19 cellular contexts compared by ENCODE assay signal in genomic region chr11:18492888-18493287, GRCh38. TPM values are rescaled to one million over a fixed set of nuclear protein-coding genes. Genes with fewer than 3 reads are reported as not detected.
A peak's percentile ranks its signal among the peaks of the same experiment; 100 is the strongest.
DNase-seq lines count a peak whose midpoint lies in the region; ATAC-seq, FAIRE-seq and TF ChIP-seq lines count a peak whose summit lies in the region.
"Had no signal": no experiment of that assay in that cellular context is flagged by ENCODE, and none has a peak within 500 bp of the region (broad histone marks: within the 10 kb centered on the region; RNA-seq: fewer than 3 reads in every experiment).

No MANE protein-coding gene starts in this region.

- no peak overlapping the region for H3K4me2 ChIP-seq in mammary epithelial cell (ENCODE audit: insufficient read depth, low read depth, low read length)
- H3K4me2 ChIP-seq: BLaER1 treated with 17β-estradiol and CSF1 and Interleukin-3, amounts not matched to agents 10 nM and 100 nM had no signal

- TF ChIP-seq EP300 in Ishikawa (IDR thresholded peaks at IDR 0.05; ENCODE audit: borderline replicate concordance) (no peak), tibial nerve (IDR thresholded peaks at IDR 0.05) (no peak)

- H3K4me1 ChIP-seq in mammary epithelial cell (ENCODE audit: insufficient read depth, low read length) (no peaks in the 10 kb centered on the region), psoas muscle (peaks cover 13% of the 10 kb centered on the region), tibial nerve (no peaks in the 10 kb centered on the region)

- no peak for TF ChIP-seq CTCF in mammary epithelial cell (conservative IDR thresholded peaks at IDR 0.05 in 1 of 2, IDR thresholded peaks at IDR 0.05 in 1 of 2; ENCODE audit: extremely low read depth in 1 of 2, insufficient read depth in 1 of 2, low read depth in 1 of 2, low read length in 2 of 2)
- TF ChIP-seq CTCF in psoas muscle (IDR thresholded peaks at IDR 0.05): no peak
- no peak for TF ChIP-seq CTCF in tibial nerve (IDR thresholded peaks at IDR 0.05)

- no peak for TF ChIP-seq POLR2A in tibial nerve (IDR thresholded peaks at IDR 0.05)

- H3K36me3 ChIP-seq in mammary epithelial cell (ENCODE audit: insufficient read depth, low read length) (peaks cover 9% of the 10 kb centered on the region), psoas muscle (ENCODE audit: insufficient read depth in 1 of 2, low read depth in 1 of 2) (peaks cover 0 to 80% of the 10 kb centered on the region in 2 donors), tibial nerve (peaks cover 0 to 67% (median 2%) of the 10 kb centered on the region in 3 donors)

- H3K27me3 ChIP-seq in mammary epithelial cell (ENCODE audit: insufficient read depth, low read length): no peaks in the 10 kb centered on the region
- H3K27me3 ChIP-seq in psoas muscle (ENCODE audit: insufficient read depth in 3 of 3, low read length in 2 of 3): no peaks in the 10 kb centered on the region
- H3K27me3 ChIP-seq in tibial nerve: no peaks in the 10 kb centered on the region
- H3K27me3 ChIP-seq: BLaER1 treated with 17β-estradiol and CSF1 and Interleukin-3, amounts not matched to agents 10 nM and 100 nM; esophagus squamous epithelium; heart left ventricle had no signal

- in situ Hi-C loops in mammary epithelial cell (cut with MboI; ENCODE audit: low sequenced_read_pairs in 2 of 2): no loop called here

- intact Hi-C loops in mammary epithelial cell (cut with micrococcal nuclease): no loop called here
- intact Hi-C loops in psoas muscle (cut with DNase I): no loop called here

- no peak for FAIRE-seq in urothelium cell line (lab: Jason Lieb, UNC)
- FAIRE-seq: keratinocyte had no signal

- dilution Hi-C loops in mammary epithelial cell (cut with HindIII; ENCODE audit: low sequenced_read_pairs): no loop called here

- TF ChIP-seq RAD21 in Ishikawa (IDR thresholded peaks at IDR 0.05; ENCODE audit: low read depth): no peak

- H3K9ac ChIP-seq in mammary epithelial cell (ENCODE audit: insufficient read depth, low read length): no peak overlapping the region
- H3K9ac ChIP-seq: BLaER1 treated with 17β-estradiol and CSF1 and Interleukin-3, amounts not matched to agents 10 nM and 100 nM had no signal

- no peak overlapping the region for H3K4me3 ChIP-seq in mammary epithelial cell (replicated peaks in 1 of 3; ENCODE audit: insufficient read depth in 1 of 3, low read depth in 2 of 3, low read length in 3 of 3)
- H3K4me3 ChIP-seq in psoas muscle: no peak overlapping the region
- no peak overlapping the region for H3K4me3 ChIP-seq in tibial nerve
- H3K4me3 ChIP-seq: BLaER1 treated with 17β-estradiol and CSF1 and Interleukin-3, amounts not matched to agents 10 nM and 100 nM; esophagus squamous epithelium; heart left ventricle had no signal

- H2AFZ ChIP-seq in mammary epithelial cell (ENCODE audit: low read depth, low read length): no peak overlapping the region

- H3K27ac ChIP-seq in mammary epithelial cell (ENCODE audit: insufficient read depth, low read depth, low read length) (no peak overlapping the region), psoas muscle (peak overlapping the region; percentile 1), tibial nerve (no peak overlapping the region)
- H3K27ac ChIP-seq: BLaER1 treated with 17β-estradiol and CSF1 and Interleukin-3, amounts not matched to agents 10 nM and 100 nM; heart left ventricle; RWPE1 had no signal

- H4K20me1 ChIP-seq in mammary epithelial cell (ENCODE audit: insufficient read depth, low read length): no peaks in the 10 kb centered on the region

- peak in 2 of 4 donors; percentile 49 to 64 for ATAC-seq in psoas muscle
- ATAC-seq: activated CD8-positive, alpha-beta T cell treated with anti-CD3 and anti-CD28 coated beads for 36 hours; heart left ventricle had no signal

- CTCF ChIA-PET in mammary epithelial cell (lab: Charles Lee; ENCODE audit: low non-redundant PET): no interaction called here

- peaks cover 3% of the 10 kb centered on the region for H3K79me2 ChIP-seq in mammary epithelial cell (ENCODE audit: insufficient read depth, low read length)

- DNase-seq in NCI-H510A treated with DMSO at 0.1 percent for 48 hours (lab: John Stamatoyannopoulos, UW) (peak; percentile 9), NCI-H510A (lab: John Stamatoyannopoulos, UW) (no peak), mammary epithelial cell (peak; percentile 2), psoas muscle (no peak), tibial nerve (ENCODE audit: low spot score in 2 of 2) (no peak), MV-4-11 (lab: John Stamatoyannopoulos, UW) (no peak), urothelium cell line (ENCODE audit: low spot score) (no peak)
- DNase-seq: activated CD8-positive, alpha-beta T cell treated with anti-CD3 and anti-CD28 coated beads for 36 hours; activated naive CD8-positive, alpha-beta T cell treated with anti-CD3 and anti-CD28 coated beads for 36 hours; esophagus squamous epithelium; heart left ventricle; NCI-H2081 had no signal

- H3K9me3 ChIP-seq in mammary epithelial cell (replicated peaks; ENCODE audit: insufficient read depth, low read length): no peaks in the 10 kb centered on the region
- no peaks in the 10 kb centered on the region for H3K9me3 ChIP-seq in psoas muscle
- no peaks in the 10 kb centered on the region for H3K9me3 ChIP-seq in tibial nerve
- H3K9me3 ChIP-seq: BLaER1 treated with 17β-estradiol and CSF1 and Interleukin-3, amounts not matched to agents 10 nM and 100 nM; esophagus squamous epithelium; heart left ventricle had no signal

- BruUV-seq in mammary epithelial cell (replicated peaks; lab: Mats Ljungman, UMichigan): no TSS peak

TF ChIP-seq in Ishikawa, 13 proteins besides CTCF, POLR2A, EP300 and RAD21:
- TF ChIP-seq ZBTB7A (IDR thresholded peaks at IDR 0.05; ENCODE audit: low read depth): no peak
- TF ChIP-seq NFIC (IDR thresholded peaks at IDR 0.05): peak; percentile 60; the same call in 1 of the 2 replicates

RNA-seq across cellular contexts. Expression of gene TSG101, which starts 33.9 kb away (rescaled TPM):
- total RNA-seq in mammary epithelial cell (10 to 100 TPM; 54.1 to 72.3 TPM), psoas muscle (100 to 1,000 TPM in 1 of 4 donors, 10 to 100 TPM in 3; 66.5 to 105 (median 76.6) TPM), tibial nerve (100 to 1,000 TPM in 2 of 4 donors, 10 to 100 TPM in 2; 83.3 to 104 (median 99.1) TPM)
- polyA plus RNA-seq in mammary epithelial cell (105 TPM), psoas muscle (100 to 1,000 TPM in 2 of 3 donors, 10 to 100 TPM in 1; 53.2 to 143 (median 124) TPM)
- 65.9 TPM for polyA minus RNA-seq in mammary epithelial cell

RNA-seq across cellular contexts. Expression of gene LDHAL6A, which starts 37.2 kb away (rescaled TPM):
- total RNA-seq in mammary epithelial cell (not detected), psoas muscle (not detected), tibial nerve (not detected)
- polyA plus RNA-seq in mammary epithelial cell (not detected), psoas muscle (under 1 TPM in 1 of 3 donors, not detected in 2; 0.03 TPM)
- polyA minus RNA-seq in mammary epithelial cell: not detected
- total RNA-seq: activated CD8-positive, alpha-beta T cell treated with anti-CD3 and anti-CD28 coated beads for 36 hours; activated naive CD8-positive, alpha-beta T cell treated with anti-CD3 and anti-CD28 coated beads for 36 hours; esophagus squamous epithelium; heart left ventricle; neural crest cell; pulmonary artery endothelial cell; ureter had no signal
- polyA plus RNA-seq: heart left ventricle, keratinocyte had no signal

Comparison
In these comparisons a context has a peak if more than half of its experiments do, and no peak if none do; other contexts are left out.
1. DNase-seq: peak in NCI-H510A treated with DMSO at 0.1 percent for 48 hours (single experiment) and mammary epithelial cell (single experiment); none in NCI-H510A (single experiment), psoas muscle (0 of 2), tibial nerve (0 of 2), MV-4-11 (single experiment) and urothelium cell line (single experiment).